24 cellular contexts compared by ENCODE assay signal in the genomic region with DNA sequence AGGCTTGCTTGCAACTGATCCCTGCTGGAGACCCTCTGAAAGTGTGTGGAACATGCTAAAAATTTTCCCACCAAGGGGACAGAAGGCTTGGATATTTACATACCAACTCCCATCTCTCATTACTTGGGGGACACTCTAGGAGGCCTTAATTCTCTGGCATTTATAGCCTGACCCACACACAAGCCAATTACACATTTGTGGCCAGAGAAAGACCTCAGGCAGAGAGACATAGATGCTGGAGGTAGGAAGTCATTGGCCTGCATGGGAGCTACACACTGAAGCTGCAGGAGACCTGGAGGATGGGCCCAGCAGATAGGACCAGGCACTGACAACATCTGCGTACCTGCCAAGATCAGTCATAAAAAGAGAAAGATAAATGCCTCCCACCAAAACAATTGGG.
"Had no signal": no experiment of that assay in that cellular context is flagged by ENCODE, and none has a peak within 500 bp of the region (broad histone marks: within the 10 kb centered on the region; RNA-seq: fewer than 3 reads in every experiment).

No MANE protein-coding gene starts in this region.

- H3K4me3 ChIP-seq: stomach, suprapubic skin, testis, thoracic aorta, thyroid gland, tibial artery, tibial nerve, transverse colon, upper lobe of left lung, upper lobe of right lung, uterus, vagina had no signal

- H3K4me1 ChIP-seq: stomach, suprapubic skin, testis, tibial artery, tibial nerve, transverse colon, upper lobe of left lung, upper lobe of right lung, uterus, vagina had no signal

- H3K36me3 ChIP-seq: stomach, suprapubic skin, thoracic aorta, thyroid gland, tibial artery, tibial nerve, transverse colon, upper lobe of left lung, upper lobe of right lung, uterus, vagina had no signal

- H3K9me3 ChIP-seq: suprapubic skin, testis, thoracic aorta, thyroid gland, tibial artery, transverse colon, upper lobe of left lung, upper lobe of right lung, uterus, vagina had no signal

- DNase-seq: stimulated activated CD4-positive, alpha-beta T cell treated with anti-CD3 and anti-CD28 coated beads, Interleukin-2, amount 100 ng/mL, for 48 hours; stimulated activated CD4-positive, alpha-beta T cell treated with anti-CD3 and anti-CD28 coated beads, Interleukin-4, amount 100 ng/mL, for 1 hour; stimulated activated CD4-positive, alpha-beta T cell treated with anti-CD3 and anti-CD28 coated beads, Interleukin-4, amount 100 ng/mL, for 24 hours; stimulated activated CD4-positive, alpha-beta T cell treated with anti-CD3 and anti-CD28 coated beads, Interleukin-4, amount 100 ng/mL, for 4 hours; stimulated activated CD8-positive, alpha-beta memory T cell treated with anti-CD3 and anti-CD28 coated beads, Interleukin-4, amount 100 ng/mL, for 48 hours; stimulated activated naive B cell treated with anti-CD40 and anti-IgM and Interleukin-4, amounts not matched to agents 10 μg/mL and 1 μg/mL and 100 μg/mL, for 72 hours; stimulated activated naive CD4-positive, alpha-beta T cell; stimulated activated naive CD4-positive, alpha-beta T cell treated with Interleukin-2 at 50 U/mL for 16 hours; stimulated activated naive CD8-positive, alpha-beta T cell treated with anti-CD3 and anti-CD28 coated beads, Interleukin-15, amount 100 ng/mL, for 72 hours; stimulated activated naive CD8-positive, alpha-beta T cell treated with anti-CD3 and anti-CD28 coated beads, Interleukin-15, Interleukin-2, amounts not matched to agents 100 U/mL and 50 U/mL, for 24 hours; stomach; substantia nigra; testis; thyroid gland; tibial artery; transverse colon; trophoblast cell; upper lobe of left lung; upper lobe of right lung; uterus had no signal

- H3K27ac ChIP-seq: stomach, suprapubic skin, testis, thoracic aorta, thyroid gland, tibial artery, tibial nerve, transverse colon, upper lobe of left lung, upper lobe of right lung, uterus, vagina had no signal
